ENCODE assay signal across 1 cellular context in genomic region chr15:45603881-45604280, GRCh38.
TF ChIP-seq lines count a peak whose summit lies in the region.

No MANE protein-coding gene starts in this region.

TF ChIP-seq in HepG2, 621 proteins besides CTCF, POLR2A, EP300 and RAD21:
- TF ChIP-seq, protein P1, sequence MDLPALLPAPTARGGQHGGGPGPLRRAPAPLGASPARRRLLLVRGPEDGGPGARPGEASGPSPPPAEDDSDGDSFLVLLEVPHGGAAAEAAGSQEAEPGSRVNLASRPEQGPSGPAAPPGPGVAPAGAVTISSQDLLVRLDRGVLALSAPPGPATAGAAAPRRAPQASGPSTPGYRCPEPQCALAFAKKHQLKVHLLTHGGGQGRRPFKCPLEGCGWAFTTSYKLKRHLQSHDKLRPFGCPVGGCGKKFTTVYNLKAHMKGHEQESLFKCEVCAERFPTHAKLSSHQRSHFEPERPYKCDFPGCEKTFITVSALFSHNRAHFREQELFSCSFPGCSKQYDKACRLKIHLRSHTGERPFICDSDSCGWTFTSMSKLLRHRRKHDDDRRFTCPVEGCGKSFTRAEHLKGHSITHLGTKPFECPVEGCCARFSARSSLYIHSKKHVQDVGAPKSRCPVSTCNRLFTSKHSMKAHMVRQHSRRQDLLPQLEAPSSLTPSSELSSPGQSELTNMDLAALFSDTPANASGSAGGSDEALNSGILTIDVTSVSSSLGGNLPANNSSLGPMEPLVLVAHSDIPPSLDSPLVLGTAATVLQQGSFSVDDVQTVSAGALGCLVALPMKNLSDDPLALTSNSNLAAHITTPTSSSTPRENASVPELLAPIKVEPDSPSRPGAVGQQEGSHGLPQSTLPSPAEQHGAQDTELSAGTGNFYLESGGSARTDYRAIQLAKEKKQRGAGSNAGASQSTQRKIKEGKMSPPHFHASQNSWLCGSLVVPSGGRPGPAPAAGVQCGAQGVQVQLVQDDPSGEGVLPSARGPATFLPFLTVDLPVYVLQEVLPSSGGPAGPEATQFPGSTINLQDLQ (CRISPR knock-in tag; IDR thresholded peaks at IDR 0.05) = no peak
- TF ChIP-seq ZNF770 (CRISPR knock-in tag; IDR thresholded peaks at IDR 0.05) = no peak
- peak; percentile 54; the same call in 1 of the 2 replicates for TF ChIP-seq ZNF121 (CRISPR knock-in tag; IDR thresholded peaks at IDR 0.05)
- TF ChIP-seq RARA (CRISPR knock-in tag; IDR thresholded peaks at IDR 0.05) = no peak
